ENCODE assay signal across 9 cellular contexts in genomic region chr1:206674745-206675175, GRCh38. TPM values are rescaled to one million over a fixed set of nuclear protein-coding genes. Genes with fewer than 3 reads are reported as not detected.
A peak's percentile ranks its signal among the peaks of the same experiment; 100 is the strongest.
DNase-seq lines count a peak whose midpoint lies in the region; ATAC-seq lines count a peak whose summit lies in the region.
"Had no signal": no experiment of that assay in that cellular context is flagged by ENCODE, and none has a peak within 500 bp of the region (broad histone marks: within the 10 kb centered on the region; RNA-seq: fewer than 3 reads in every experiment).

No MANE protein-coding gene starts in this region.

- H3K27me3 ChIP-seq in neuronal stem cell (ENCODE audit: control insufficient read depth in 3 of 3, insufficient read depth in 3 of 3, low read depth in 1 of 3, low read length in 3 of 3): peaks cover 0 to 60% (median 0%) of the 10 kb centered on the region in 3 experiments

- no peaks in the 10 kb centered on the region for H3K79me1 ChIP-seq in neuronal stem cell (ENCODE audit: low read depth, low read length)

- H3K23ac ChIP-seq in neuronal stem cell (ENCODE audit: low read depth, low read length, poor library complexity): no peak overlapping the region

- peak overlapping the region; percentile 29 for H2AK5ac ChIP-seq in neuronal stem cell (ENCODE audit: low read depth, low read length)

- H2BK15ac ChIP-seq in neuronal stem cell (ENCODE audit: low read length): no peak overlapping the region

- no peaks in the 10 kb centered on the region for H3K9me3 ChIP-seq in neuronal stem cell (replicated peaks in 1 of 2; ENCODE audit: control insufficient read depth in 2 of 2, insufficient read depth in 1 of 2, low read depth in 1 of 2, low read length in 2 of 2)

- H4K91ac ChIP-seq in neuronal stem cell (ENCODE audit: low read depth, low read length, poor library complexity): no peak overlapping the region

- H3K14ac ChIP-seq in neuronal stem cell (ENCODE audit: low read length): no peak overlapping the region

- H3K4me2 ChIP-seq in neuronal stem cell (ENCODE audit: insufficient read depth, low read length, poor library complexity, severe bottlenecking): no peak overlapping the region

- peak; percentile 97 for DNase-seq in AG08395 (ENCODE audit: low spot score)
- DNase-seq in NCI-H2107 treated with DMSO at 0.1 percent for 48 hours (lab: John Stamatoyannopoulos, UW; ENCODE audit: unreplicated experiment): peak; percentile 66
- no peak for DNase-seq in neuronal stem cell (ENCODE audit: low spot score)
- DNase-seq in SHP77 (lab: John Stamatoyannopoulos, UW): no peak
- DNase-seq in cerebellar nuclear complex (lab: John Stamatoyannopoulos, UW): no peak
- DNase-seq in iPS-NIHi7 (ENCODE audit: extremely low spot score): no peak
- DNase-seq in anterior cingulate cortex (lab: John Stamatoyannopoulos, UW): no peak
- DNase-seq: activated effector memory CD4-positive, alpha-beta T cell treated with anti-CD3 and anti-CD28 coated beads, Interleukin-2, amount 50 U/mL, for 16 hours had no signal

- no peak overlapping the region for H2BK5ac ChIP-seq in neuronal stem cell (ENCODE audit: low read length)

- no peak overlapping the region for H3K4me3 ChIP-seq in neuronal stem cell (ENCODE audit: low read length in 2 of 2)

- H3K4ac ChIP-seq in neuronal stem cell (ENCODE audit: low read length): no peak overlapping the region

- no peak overlapping the region for H4K8ac ChIP-seq in neuronal stem cell (ENCODE audit: low read depth, low read length)

- ATAC-seq in esophagus mucosa: peak; percentile 93

- H2BK12ac ChIP-seq in neuronal stem cell (ENCODE audit: low read length): no peak overlapping the region

- H3K36me3 ChIP-seq in neuronal stem cell (replicated peaks in 1 of 2; ENCODE audit: control insufficient read depth in 2 of 2, insufficient read depth in 2 of 2, low read length in 2 of 2): no peaks in the 10 kb centered on the region

- no peak overlapping the region for H3K27ac ChIP-seq in neuronal stem cell (replicated peaks; ENCODE audit: low read length)

- no CpG with 5 or more reads among the region's 1 CpG for WGBS in neuronal stem cell (ENCODE audit: extremely low coverage in 2 of 2, insufficient read length in 2 of 2, insufficient replicate concordance in 1 of 2), 2 donors

- H3K4me1 ChIP-seq in neuronal stem cell (ENCODE audit: control insufficient read depth in 2 of 2, insufficient read depth in 1 of 2, low read depth in 1 of 2, low read length in 2 of 2): peaks cover 16 to 27% of the 10 kb centered on the region in 2 donors

- no peak overlapping the region for H2BK120ac ChIP-seq in neuronal stem cell (ENCODE audit: low read depth, low read length)

- H2AFZ ChIP-seq in neuronal stem cell (ENCODE audit: low read length): no peak overlapping the region

- H3K18ac ChIP-seq in neuronal stem cell (ENCODE audit: low read length): peak overlapping the region; percentile 11

- H3K9ac ChIP-seq in neuronal stem cell (ENCODE audit: low read depth, low read length, poor library complexity): no peak overlapping the region

RNA-seq across cellular contexts. Expression of gene MAPKAPK2, which starts 9.9 kb away (rescaled TPM):
- total RNA-seq in esophagus mucosa: 47.3 TPM
- polyA plus RNA-seq in neuronal stem cell (2013, experiment 1 of 2): 54.3 TPM
- 54.2 TPM for polyA plus RNA-seq in neuronal stem cell (2013, experiment 2 of 2)

RNA-seq across cellular contexts. Expression of gene DYRK3, which starts 39.4 kb away (rescaled TPM):
- 6.1 TPM for total RNA-seq in esophagus mucosa
- polyA plus RNA-seq in neuronal stem cell (2013, experiment 1 of 2): 15.3 TPM
- polyA plus RNA-seq in neuronal stem cell (2013, experiment 2 of 2): 15.9 TPM

Comparison
In these comparisons a context has a peak if more than half of its experiments do, and no peak if none do; other contexts are left out.
1. DNase-seq: peak in AG08395 (single experiment) and NCI-H2107 treated with DMSO at 0.1 percent for 48 hours (single experiment); none in neuronal stem cell (single experiment), SHP77 (0 of 2), cerebellar nuclear complex (0 of 2), iPS-NIHi7 (single experiment) and anterior cingulate cortex (0 of 58).